ENCODE assay signal across 20 cellular contexts in the genomic region with DNA sequence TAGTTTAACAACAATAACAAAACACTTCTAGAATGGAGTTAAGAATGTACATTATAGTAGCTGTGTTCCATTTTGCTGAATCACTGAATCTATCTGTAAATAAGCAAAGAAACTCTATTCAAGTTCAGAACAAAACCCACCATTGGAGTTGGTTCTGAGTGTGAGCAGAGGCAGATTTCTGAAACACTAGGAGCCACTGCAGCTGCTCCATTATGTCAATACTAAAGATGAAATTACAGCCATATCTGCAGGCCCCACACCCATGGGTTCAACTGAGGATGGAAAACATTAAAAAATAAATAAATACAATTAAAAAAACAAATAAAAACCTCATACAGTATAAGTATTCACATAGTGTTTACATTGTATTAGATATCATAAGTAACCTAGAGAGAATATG.
"Had no signal": no experiment of that assay in that cellular context is flagged by ENCODE, and none has a peak within 500 bp of the region (broad histone marks: within the 10 kb centered on the region; RNA-seq: fewer than 3 reads in every experiment).

No MANE protein-coding gene starts in this region.

- DNase-seq: KBM-7, MG63, NCI-H1092 treated with DMSO at 0.1 percent for 48 hours, NCI-H1417, NCI-H1436 treated with DMSO at 0.1 percent for 48 hours, NCI-H187, NCI-H2029, NCI-H2081 treated with DMSO at 0.1 percent for 48 hours, NCI-H2171, NCI-H226, NCI-H446, NCI-H510A, NCI-H524 treated with DMSO at 0.1 percent for 48 hours, NCI-H774, Right ventricle myocardium superior, RPMI8226, SIG-M5, SK-N-SH, SW 1271, T-cell had no signal
